In the genomic region with DNA sequence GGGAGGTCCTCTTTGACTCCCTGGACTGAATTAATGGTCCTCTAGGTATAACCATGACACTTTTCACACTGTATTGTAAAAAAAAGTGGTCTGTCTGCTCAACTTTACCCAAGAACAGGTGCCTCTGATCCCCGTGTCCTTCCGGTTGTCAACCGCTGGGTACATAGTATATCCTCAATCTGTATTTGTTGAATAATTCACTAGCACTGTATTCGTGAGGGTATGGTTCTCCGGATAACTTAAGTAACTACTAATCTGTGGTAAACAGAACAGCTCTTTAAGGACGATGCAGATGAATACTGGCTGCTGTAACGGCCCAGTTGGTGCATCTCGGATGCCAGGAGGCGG, we compare ENCODE assay signal across 8 cellular contexts. TPM values are rescaled to one million over a fixed set of nuclear protein-coding genes. Genes with fewer than 3 reads are reported as not detected.
DNase-seq lines count a peak whose midpoint lies in the region; ATAC-seq lines count a peak whose summit lies in the region.

No MANE protein-coding gene starts in this region.

- peaks cover 0 to 4% (median 0%) of the 10 kb centered on the region in 5 donors for H3K36me3 Mint-ChIP-seq in naive thymus-derived CD4-positive, alpha-beta T cell

- peak; percentile 17 for DNase-seq in brain pericyte (ENCODE audit: low read depth, low spot score)
- no peak for DNase-seq in naive thymus-derived CD4-positive, alpha-beta T cell
- DNase-seq in HPDE6-E6E7 (ENCODE audit: extremely low spot score), result no peak
- no peak for DNase-seq in MV-4-11 (lab: John Stamatoyannopoulos, UW)
- DNase-seq in cerebellar cortex (ENCODE audit: low spot score), result no peak
- no peak for DNase-seq in NCI-H2171 treated with DMSO at 0.1 percent for 48 hours (lab: John Stamatoyannopoulos, UW)

- H3K27me3 Mint-ChIP-seq in naive thymus-derived CD4-positive, alpha-beta T cell, result peaks cover 0 to 54% (median 4%) of the 10 kb centered on the region in 5 donors

- peaks cover 4 to 6% of the 10 kb centered on the region in 2 donors for H3K4me1 ChIP-seq in naive thymus-derived CD4-positive, alpha-beta T cell (ENCODE audit: control insufficient read depth in 2 of 2, insufficient read depth in 2 of 2, low read length in 2 of 2)

- no peaks in the 10 kb centered on the region for H3K27me3 ChIP-seq in naive thymus-derived CD4-positive, alpha-beta T cell (ENCODE audit: control insufficient read depth in 2 of 2, insufficient read depth in 2 of 2, low read length in 2 of 2)

- CTCF ChIA-PET in naive thymus-derived CD4-positive, alpha-beta T cell (lab: Charles Lee), result no interaction called here

- peaks cover 0 to 21% (median 12%) of the 10 kb centered on the region in 7 donors for H3K4me1 Mint-ChIP-seq in naive thymus-derived CD4-positive, alpha-beta T cell

- peak overlapping the region; percentile 80 for H3K4me3 ChIP-seq in naive thymus-derived CD4-positive, alpha-beta T cell (ENCODE audit: low read length)

- no peak overlapping the region for H3K27ac ChIP-seq in naive thymus-derived CD4-positive, alpha-beta T cell (ENCODE audit: low read depth, low read length)

- intact Hi-C loops in naive thymus-derived CD4-positive, alpha-beta T cell (cut with micrococcal nuclease), result loop anchor here (2.0 to 5.0 kb wide), 3 partner anchors 21 to 781 kb away; a partner anchor contains a TSS

- no peaks in the 10 kb centered on the region for H3K9me3 ChIP-seq in naive thymus-derived CD4-positive, alpha-beta T cell (ENCODE audit: control insufficient read depth in 2 of 3, low read length in 3 of 3)

- POLR2A ChIA-PET in naive thymus-derived CD4-positive, alpha-beta T cell (lab: Charles Lee), result interaction anchor here (0.7 to 1.2 kb wide), 2 partner anchors 58 to 714 kb away, joined by 3 read pairs; a partner anchor contains a TSS

- no peaks in the 10 kb centered on the region for H3K36me3 ChIP-seq in naive thymus-derived CD4-positive, alpha-beta T cell (ENCODE audit: control insufficient read depth in 2 of 3, insufficient read depth in 3 of 3, low read length in 3 of 3)

- H3K27ac Mint-ChIP-seq in naive thymus-derived CD4-positive, alpha-beta T cell, result peak overlapping the region in 6 of 9 donors; percentile 3 to 82 (median 67)

- peak overlapping the region; percentile 84 to 93 (median 91) for H3K4me3 Mint-ChIP-seq in naive thymus-derived CD4-positive, alpha-beta T cell

- no peaks in the 10 kb centered on the region for H3K9me3 Mint-ChIP-seq in naive thymus-derived CD4-positive, alpha-beta T cell

- ATAC-seq in GM19043 (IDR thresholded peaks at IDR 0.05; ENCODE audit: low read depth, unreplicated experiment), result peak; percentile 13
- ATAC-seq in HG03342 (IDR thresholded peaks at IDR 0.05; ENCODE audit: unreplicated experiment), result peak; percentile 18
- ATAC-seq in naive thymus-derived CD4-positive, alpha-beta T cell, result peak; percentile 53

RNA-seq across cellular contexts. Expression of a gene that starts 0.5 kb away (rescaled TPM):
- total RNA-seq in naive thymus-derived CD4-positive, alpha-beta T cell, result 1 to 10 TPM; 1.1 to 7.1 (median 3.1) TPM
- under 1 TPM; 0.79 to 0.92 TPM for polyA plus RNA-seq in naive thymus-derived CD4-positive, alpha-beta T cell

RNA-seq across cellular contexts. Expression of a gene that starts 57.3 kb away (rescaled TPM):
- total RNA-seq in naive thymus-derived CD4-positive, alpha-beta T cell, result 10 to 100 TPM; 31.2 to 46.5 (median 38.4) TPM
- polyA plus RNA-seq in naive thymus-derived CD4-positive, alpha-beta T cell, result 10 to 100 TPM; 21.2 to 27.7 TPM

RNA-seq across cellular contexts. Expression of a gene that starts 57.4 kb away (rescaled TPM):
- 10 to 100 TPM; 15.2 to 50.2 (median 27.5) TPM for total RNA-seq in naive thymus-derived CD4-positive, alpha-beta T cell
- polyA plus RNA-seq in naive thymus-derived CD4-positive, alpha-beta T cell, result 10 to 100 TPM; 10.7 to 11.0 TPM
